ENCODE assay signal across 9 cellular contexts in genomic region chr14:64937821-64938193, GRCh38. TPM values are rescaled to one million over a fixed set of nuclear protein-coding genes. Genes with fewer than 3 reads are reported as not detected.
DNase-seq lines count a peak whose midpoint lies in the region; ATAC-seq and TF ChIP-seq lines count a peak whose summit lies in the region.
"Had no signal": no experiment of that assay in that cellular context is flagged by ENCODE, and none has a peak within 500 bp of the region (broad histone marks: within the 10 kb centered on the region; RNA-seq: fewer than 3 reads in every experiment).

No MANE protein-coding gene starts in this region.

- TF ChIP-seq CTCF in WI38 (IDR thresholded peaks at IDR 0.05; ENCODE audit: low read depth, low read length) (peak; percentile 9; the same call in 1 of the 2 replicates), right atrium auricular region (IDR thresholded peaks at IDR 0.05) (peak in 1 of 2 donors; percentile 47), upper lobe of right lung (IDR thresholded peaks at IDR 0.05) (peak; percentile 26)

- H3K4me3 Mint-ChIP-seq in activated naive CD4-positive, alpha-beta T cell treated with anti-CD3 and anti-CD28 coated beads, Interleukin-2, amount 50 U/mL, for 24 hours, result no peak overlapping the region

- ATAC-seq in upper lobe of right lung (peak; percentile 18), GM18861 (IDR thresholded peaks at IDR 0.05; ENCODE audit: unreplicated experiment) (no peak)

- peaks cover 13% of the 10 kb centered on the region for H3K36me3 Mint-ChIP-seq in activated naive CD4-positive, alpha-beta T cell treated with anti-CD3 and anti-CD28 coated beads, Interleukin-2, amount 50 U/mL, for 24 hours

- H3K27me3 ChIP-seq in right atrium auricular region (no peaks in the 10 kb centered on the region), upper lobe of right lung (no peaks in the 10 kb centered on the region)
- H3K27me3 ChIP-seq: neutrophil had no signal

- H3K4me3 ChIP-seq in WI38 (ENCODE audit: low read depth, low read length) (no peak overlapping the region), right atrium auricular region (no peak overlapping the region), upper lobe of right lung (no peak overlapping the region)

- H3K27ac Mint-ChIP-seq in activated naive CD4-positive, alpha-beta T cell treated with anti-CD3 and anti-CD28 coated beads, Interleukin-2, amount 50 U/mL, for 24 hours, result peak overlapping the region; percentile 24

- no peaks in the 10 kb centered on the region for H3K27me3 Mint-ChIP-seq in activated naive CD4-positive, alpha-beta T cell treated with anti-CD3 and anti-CD28 coated beads, Interleukin-2, amount 50 U/mL, for 24 hours

- no peak for DNase-seq in activated naive CD4-positive, alpha-beta T cell (lab: John Stamatoyannopoulos, UW)
- DNase-seq in right atrium auricular region (ENCODE audit: low spot score) (no peak), upper lobe of right lung (no peak), NCI-H526 treated with DMSO at 0.1 percent for 48 hours (lab: John Stamatoyannopoulos, UW) (no peak)
- DNase-seq in stimulated activated CD4-positive, alpha-beta T cell treated with anti-CD3 and anti-CD28 coated beads, Interleukin-4, amount 100 ng/mL, for 24 hours, result no peak

- intact Hi-C loops in upper lobe of right lung (cut with DNase I), result no loop called here

- peaks cover 72% of the 10 kb centered on the region for H3K4me1 Mint-ChIP-seq in activated naive CD4-positive, alpha-beta T cell treated with anti-CD3 and anti-CD28 coated beads, Interleukin-2, amount 50 U/mL, for 24 hours

- H3K27ac ChIP-seq in right atrium auricular region, result peak overlapping the region; percentile 34 to 57
- H3K27ac ChIP-seq in upper lobe of right lung, result no peak overlapping the region
- H3K27ac ChIP-seq: neutrophil had no signal

- H3K36me3 ChIP-seq in right atrium auricular region, result peaks cover 10% of the 10 kb centered on the region
- H3K36me3 ChIP-seq in upper lobe of right lung, result peaks cover 34% of the 10 kb centered on the region

- H3K9me3 ChIP-seq in right atrium auricular region (no peaks in the 10 kb centered on the region), upper lobe of right lung (no peaks in the 10 kb centered on the region)
- H3K9me3 ChIP-seq: neutrophil had no signal

- H3K4me1 ChIP-seq in right atrium auricular region (peaks cover 0 to 27% of the 10 kb centered on the region in 2 donors), upper lobe of right lung (peaks cover 3% of the 10 kb centered on the region)

- no peaks in the 10 kb centered on the region for H3K9me3 Mint-ChIP-seq in activated naive CD4-positive, alpha-beta T cell treated with anti-CD3 and anti-CD28 coated beads, Interleukin-2, amount 50 U/mL, for 24 hours

RNA-seq across cellular contexts. Expression of gene GPX2, which starts 4.7 kb away (rescaled TPM):
- total RNA-seq in right atrium auricular region (not detected), upper lobe of right lung (0.69 TPM)

RNA-seq across cellular contexts. Expression of gene CHURC1, which starts 23.6 kb away (rescaled TPM):
- total RNA-seq in right atrium auricular region (100 to 1,000 TPM in 1 of 2 donors, 10 to 100 TPM in 1; 70.9 to 102 TPM), upper lobe of right lung (52.5 TPM)

RNA-seq across cellular contexts. Expression of gene RAB15, which starts 34.3 kb away (rescaled TPM):
- total RNA-seq in right atrium auricular region (10 to 100 TPM in 1 of 2 donors, 1 to 10 TPM in 1; 9.8 to 69.0 TPM), upper lobe of right lung (21.5 TPM)

RNA-seq across cellular contexts. Expression of gene FNTB, which starts 48.9 kb away (rescaled TPM):
- total RNA-seq in right atrium auricular region (10 to 100 TPM; 11.2 to 14.2 TPM), upper lobe of right lung (14.2 TPM)

RNA-seq across cellular contexts. Expression of gene SPTB, which starts 58.1 kb away (rescaled TPM):
- total RNA-seq in right atrium auricular region (100 to 1,000 TPM in 1 of 2 donors, 10 to 100 TPM in 1; 84.4 to 102 TPM), upper lobe of right lung (3.0 TPM)
